In the genomic region with DNA sequence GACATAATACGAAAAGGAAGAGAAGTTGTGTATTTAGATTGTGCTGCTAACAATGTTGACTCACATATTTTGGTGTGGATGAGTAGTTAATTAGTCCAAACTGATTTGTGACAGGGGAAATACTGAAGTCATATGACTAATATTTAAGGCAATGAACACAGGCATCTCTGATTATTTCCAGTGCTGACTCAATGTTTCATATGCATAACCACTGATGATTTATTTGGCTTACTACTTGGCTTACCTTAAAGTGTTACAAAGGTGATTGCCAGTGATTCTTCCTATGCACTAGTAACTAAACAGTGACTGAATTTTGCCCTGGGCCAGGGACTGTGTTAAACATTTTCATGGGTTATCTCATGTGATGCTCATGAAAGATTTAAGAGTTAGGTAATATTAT, we compare ENCODE assay signal across 17 cellular contexts.
"Had no signal": no experiment of that assay in that cellular context is flagged by ENCODE, and none has a peak within 500 bp of the region (broad histone marks: within the 10 kb centered on the region; RNA-seq: fewer than 3 reads in every experiment).

No MANE protein-coding gene starts in this region.

- ATAC-seq: activated T-cell treated with anti-CD3 and anti-CD28 coated beads, Interleukin-2, amount 50 U/mL, for 4 hours; gastrocnemius medialis; heart left ventricle; left cardiac atrium; psoas muscle; sciatic nerve; stimulated activated naive CD8-positive, alpha-beta T cell treated with anti-CD3 and anti-CD28 coated beads, Interleukin-15, Interleukin-2, amounts not matched to agents 100 U/mL and 50 U/mL, for 24 hours; T-helper 17 cell; WTC11 had no signal

- H3K9me3 ChIP-seq: gastrocnemius medialis, heart left ventricle, psoas muscle had no signal

- H3K4me3 ChIP-seq: gastrocnemius medialis, heart left ventricle, lung, psoas muscle, transverse colon had no signal

- DNase-seq: activated CD4-positive, alpha-beta memory T cell treated with anti-CD3 and anti-CD28 coated beads, Interleukin-2, amount 10 ng/mL, durations not matched to agents 7 days and 5 days; activated CD4-positive, alpha-beta T cell treated with anti-CD3 and anti-CD28 coated beads for 4 hours; activated effector memory CD4-positive, alpha-beta T cell treated with anti-CD3 and anti-CD28 coated beads, Interleukin-2, amount 50 U/mL, for 16 hours; activated T-cell treated with anti-CD3 and anti-CD28 coated beads, Interleukin-2, amount 50 U/mL, for 4 hours; effector CD8-positive, alpha-beta T cell; gastrocnemius medialis; heart left ventricle; immature natural killer cell; left cardiac atrium; midbrain; psoas muscle; stimulated activated naive CD8-positive, alpha-beta T cell treated with anti-CD3 and anti-CD28 coated beads, Interleukin-15, Interleukin-2, amounts not matched to agents 100 U/mL and 50 U/mL, for 24 hours; T-helper 17 cell; transverse colon had no signal

- H3K27me3 ChIP-seq: gastrocnemius medialis, heart left ventricle, transverse colon had no signal

- H3K36me3 ChIP-seq: gastrocnemius medialis, heart left ventricle, transverse colon had no signal

- H3K4me1 ChIP-seq: gastrocnemius medialis, heart left ventricle, psoas muscle, transverse colon had no signal

- H3K27ac ChIP-seq: gastrocnemius medialis, heart left ventricle, psoas muscle, transverse colon had no signal
